In the genomic region with DNA sequence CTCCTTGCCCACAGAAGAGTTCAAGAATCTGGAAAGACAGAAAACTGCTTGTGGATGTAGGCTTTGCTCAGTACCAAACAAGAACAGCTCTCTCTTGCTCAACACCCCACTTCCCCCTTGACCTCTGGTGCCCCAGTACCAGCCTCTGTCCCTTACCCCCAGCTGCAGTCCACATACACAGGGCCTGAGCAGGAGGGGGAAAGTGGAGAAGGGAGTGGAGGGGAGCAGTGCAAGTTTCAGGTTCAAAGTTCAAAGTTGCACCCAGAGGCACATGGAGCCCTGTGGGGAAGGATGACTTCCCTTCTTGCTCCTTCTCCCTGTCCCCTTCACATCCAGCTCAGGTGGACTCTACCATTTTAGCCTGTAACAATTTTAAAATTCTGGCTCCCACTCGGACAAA, we compare ENCODE assay signal across 1 cellular context.
TF ChIP-seq lines count a peak whose summit lies in the region.

No MANE protein-coding gene starts in this region.

TF ChIP-seq in HepG2, 621 proteins besides CTCF, POLR2A, EP300 and RAD21 (continued from another document):
- TF ChIP-seq PATZ1 (CRISPR knock-in tag; IDR thresholded peaks at IDR 0.05) (peak; percentile 79), FOXA3 (CRISPR knock-in tag; IDR thresholded peaks at IDR 0.05) (peak; percentile 37; the same call in 1 of the 2 replicates), IKZF4 (CRISPR knock-in tag; IDR thresholded peaks at IDR 0.05; ENCODE audit: borderline replicate concordance, low read depth, not compliant biosample characterization) (no peak), ZNF101 (CRISPR knock-in tag; IDR thresholded peaks at IDR 0.05; ENCODE audit: borderline replicate concordance, low read depth) (no peak), HOXA5 (CRISPR knock-in tag; IDR thresholded peaks at IDR 0.05) (0 out of 2 replicates have a peak, but pooled peaks have one; percentile 17), SIX1 (CRISPR knock-in tag; IDR thresholded peaks at IDR 0.05; ENCODE audit: borderline replicate concordance) (0 out of 2 replicates have a peak, but pooled peaks have one; percentile 18), ZNF883 (CRISPR knock-in tag; IDR thresholded peaks at IDR 0.05; ENCODE audit: not compliant biosample characterization) (no peak), SAP130 (CRISPR knock-in tag; IDR thresholded peaks at IDR 0.05; ENCODE audit: low read depth) (peak; percentile 45), LBX2 (CRISPR knock-in tag; IDR thresholded peaks at IDR 0.05; ENCODE audit: borderline replicate concordance) (no peak), ZNF292 (CRISPR knock-in tag; IDR thresholded peaks at IDR 0.05; ENCODE audit: borderline replicate concordance, low read depth) (peak; percentile 68; the same call in 1 of the 2 replicates), CAMTA2 (CRISPR knock-in tag; IDR thresholded peaks at IDR 0.05; ENCODE audit: borderline replicate concordance) (no peak), NR2C2 (CRISPR knock-in tag; IDR thresholded peaks at IDR 0.05; ENCODE audit: borderline replicate concordance) (peak; percentile 86), SALL2 (CRISPR knock-in tag; IDR thresholded peaks at IDR 0.05) (0 out of 2 replicates have a peak, but pooled peaks have one; percentile 34), NR2F6 (IDR thresholded peaks at IDR 0.05) (peak; percentile 92), NR2F6 (CRISPR knock-in tag; IDR thresholded peaks at IDR 0.05) (peak; percentile 93), DMAP1 (CRISPR knock-in tag; IDR thresholded peaks at IDR 0.05) (no peak), ZNF367 (CRISPR knock-in tag; IDR thresholded peaks at IDR 0.05; ENCODE audit: borderline replicate concordance) (no peak), IRF9 (CRISPR knock-in tag; IDR thresholded peaks at IDR 0.05; ENCODE audit: borderline replicate concordance) (no peak), ZSCAN30 (CRISPR knock-in tag; IDR thresholded peaks at IDR 0.05) (no peak), ZBTB46 (CRISPR knock-in tag; IDR thresholded peaks at IDR 0.05; ENCODE audit: borderline replicate concordance) (no peak), JARID2 (CRISPR knock-in tag; IDR thresholded peaks at IDR 0.05; ENCODE audit: insufficient replicate concordance) (no peak), MXD1 (CRISPR knock-in tag; IDR thresholded peaks at IDR 0.05) (no peak)
- TF ChIP-seq, protein P1, sequence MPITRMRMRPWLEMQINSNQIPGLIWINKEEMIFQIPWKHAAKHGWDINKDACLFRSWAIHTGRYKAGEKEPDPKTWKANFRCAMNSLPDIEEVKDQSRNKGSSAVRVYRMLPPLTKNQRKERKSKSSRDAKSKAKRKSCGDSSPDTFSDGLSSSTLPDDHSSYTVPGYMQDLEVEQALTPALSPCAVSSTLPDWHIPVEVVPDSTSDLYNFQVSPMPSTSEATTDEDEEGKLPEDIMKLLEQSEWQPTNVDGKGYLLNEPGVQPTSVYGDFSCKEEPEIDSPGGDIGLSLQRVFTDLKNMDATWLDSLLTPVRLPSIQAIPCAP (CRISPR knock-in tag; IDR thresholded peaks at IDR 0.05; ENCODE audit: low read depth) = no peak
- TF ChIP-seq, protein P2, sequence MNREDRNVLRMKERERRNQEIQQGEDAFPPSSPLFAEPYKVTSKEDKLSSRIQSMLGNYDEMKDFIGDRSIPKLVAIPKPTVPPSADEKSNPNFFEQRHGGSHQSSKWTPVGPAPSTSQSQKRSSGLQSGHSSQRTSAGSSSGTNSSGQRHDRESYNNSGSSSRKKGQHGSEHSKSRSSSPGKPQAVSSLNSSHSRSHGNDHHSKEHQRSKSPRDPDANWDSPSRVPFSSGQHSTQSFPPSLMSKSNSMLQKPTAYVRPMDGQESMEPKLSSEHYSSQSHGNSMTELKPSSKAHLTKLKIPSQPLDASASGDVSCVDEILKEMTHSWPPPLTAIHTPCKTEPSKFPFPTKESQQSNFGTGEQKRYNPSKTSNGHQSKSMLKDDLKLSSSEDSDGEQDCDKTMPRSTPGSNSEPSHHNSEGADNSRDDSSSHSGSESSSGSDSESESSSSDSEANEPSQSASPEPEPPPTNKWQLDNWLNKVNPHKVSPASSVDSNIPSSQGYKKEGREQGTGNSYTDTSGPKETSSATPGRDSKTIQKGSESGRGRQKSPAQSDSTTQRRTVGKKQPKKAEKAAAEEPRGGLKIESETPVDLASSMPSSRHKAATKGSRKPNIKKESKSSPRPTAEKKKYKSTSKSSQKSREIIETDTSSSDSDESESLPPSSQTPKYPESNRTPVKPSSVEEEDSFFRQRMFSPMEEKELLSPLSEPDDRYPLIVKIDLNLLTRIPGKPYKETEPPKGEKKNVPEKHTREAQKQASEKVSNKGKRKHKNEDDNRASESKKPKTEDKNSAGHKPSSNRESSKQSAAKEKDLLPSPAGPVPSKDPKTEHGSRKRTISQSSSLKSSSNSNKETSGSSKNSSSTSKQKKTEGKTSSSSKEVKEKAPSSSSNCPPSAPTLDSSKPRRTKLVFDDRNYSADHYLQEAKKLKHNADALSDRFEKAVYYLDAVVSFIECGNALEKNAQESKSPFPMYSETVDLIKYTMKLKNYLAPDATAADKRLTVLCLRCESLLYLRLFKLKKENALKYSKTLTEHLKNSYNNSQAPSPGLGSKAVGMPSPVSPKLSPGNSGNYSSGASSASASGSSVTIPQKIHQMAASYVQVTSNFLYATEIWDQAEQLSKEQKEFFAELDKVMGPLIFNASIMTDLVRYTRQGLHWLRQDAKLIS (CRISPR knock-in tag; IDR thresholded peaks at IDR 0.05) = no peak
- TF ChIP-seq, protein P3, sequence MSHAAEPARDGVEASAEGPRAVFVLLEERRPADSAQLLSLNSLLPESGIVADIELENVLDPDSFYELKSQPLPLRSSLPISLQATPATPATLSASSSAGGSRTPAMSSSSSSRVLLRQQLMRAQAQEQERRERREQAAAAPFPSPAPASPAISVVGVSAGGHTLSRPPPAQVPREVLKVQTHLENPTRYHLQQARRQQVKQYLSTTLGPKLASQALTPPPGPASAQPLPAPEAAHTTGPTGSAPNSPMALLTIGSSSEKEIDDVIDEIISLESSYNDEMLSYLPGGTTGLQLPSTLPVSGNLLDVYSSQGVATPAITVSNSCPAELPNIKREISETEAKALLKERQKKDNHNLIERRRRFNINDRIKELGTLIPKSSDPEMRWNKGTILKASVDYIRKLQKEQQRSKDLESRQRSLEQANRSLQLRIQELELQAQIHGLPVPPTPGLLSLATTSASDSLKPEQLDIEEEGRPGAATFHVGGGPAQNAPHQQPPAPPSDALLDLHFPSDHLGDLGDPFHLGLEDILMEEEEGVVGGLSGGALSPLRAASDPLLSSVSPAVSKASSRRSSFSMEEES (CRISPR knock-in tag; IDR thresholded peaks at IDR 0.05) = 0 out of 2 replicates have a peak, but pooled peaks have one; percentile 30
- TF ChIP-seq, protein P4, sequence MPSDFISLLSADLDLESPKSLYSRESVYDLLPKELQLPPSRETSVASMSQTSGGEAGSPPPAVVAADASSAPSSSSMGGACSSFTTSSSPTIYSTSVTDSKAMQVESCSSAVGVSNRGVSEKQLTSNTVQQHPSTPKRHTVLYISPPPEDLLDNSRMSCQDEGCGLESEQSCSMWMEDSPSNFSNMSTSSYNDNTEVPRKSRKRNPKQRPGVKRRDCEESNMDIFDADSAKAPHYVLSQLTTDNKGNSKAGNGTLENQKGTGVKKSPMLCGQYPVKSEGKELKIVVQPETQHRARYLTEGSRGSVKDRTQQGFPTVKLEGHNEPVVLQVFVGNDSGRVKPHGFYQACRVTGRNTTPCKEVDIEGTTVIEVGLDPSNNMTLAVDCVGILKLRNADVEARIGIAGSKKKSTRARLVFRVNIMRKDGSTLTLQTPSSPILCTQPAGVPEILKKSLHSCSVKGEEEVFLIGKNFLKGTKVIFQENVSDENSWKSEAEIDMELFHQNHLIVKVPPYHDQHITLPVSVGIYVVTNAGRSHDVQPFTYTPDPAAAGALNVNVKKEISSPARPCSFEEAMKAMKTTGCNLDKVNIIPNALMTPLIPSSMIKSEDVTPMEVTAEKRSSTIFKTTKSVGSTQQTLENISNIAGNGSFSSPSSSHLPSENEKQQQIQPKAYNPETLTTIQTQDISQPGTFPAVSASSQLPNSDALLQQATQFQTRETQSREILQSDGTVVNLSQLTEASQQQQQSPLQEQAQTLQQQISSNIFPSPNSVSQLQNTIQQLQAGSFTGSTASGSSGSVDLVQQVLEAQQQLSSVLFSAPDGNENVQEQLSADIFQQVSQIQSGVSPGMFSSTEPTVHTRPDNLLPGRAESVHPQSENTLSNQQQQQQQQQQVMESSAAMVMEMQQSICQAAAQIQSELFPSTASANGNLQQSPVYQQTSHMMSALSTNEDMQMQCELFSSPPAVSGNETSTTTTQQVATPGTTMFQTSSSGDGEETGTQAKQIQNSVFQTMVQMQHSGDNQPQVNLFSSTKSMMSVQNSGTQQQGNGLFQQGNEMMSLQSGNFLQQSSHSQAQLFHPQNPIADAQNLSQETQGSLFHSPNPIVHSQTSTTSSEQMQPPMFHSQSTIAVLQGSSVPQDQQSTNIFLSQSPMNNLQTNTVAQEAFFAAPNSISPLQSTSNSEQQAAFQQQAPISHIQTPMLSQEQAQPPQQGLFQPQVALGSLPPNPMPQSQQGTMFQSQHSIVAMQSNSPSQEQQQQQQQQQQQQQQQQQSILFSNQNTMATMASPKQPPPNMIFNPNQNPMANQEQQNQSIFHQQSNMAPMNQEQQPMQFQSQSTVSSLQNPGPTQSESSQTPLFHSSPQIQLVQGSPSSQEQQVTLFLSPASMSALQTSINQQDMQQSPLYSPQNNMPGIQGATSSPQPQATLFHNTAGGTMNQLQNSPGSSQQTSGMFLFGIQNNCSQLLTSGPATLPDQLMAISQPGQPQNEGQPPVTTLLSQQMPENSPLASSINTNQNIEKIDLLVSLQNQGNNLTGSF (CRISPR knock-in tag; IDR thresholded peaks at IDR 0.05) = no peak
TF ChIP-seq in HepG2: peak in this region for 73.
